8 cellular contexts compared by ENCODE assay signal in the genomic region with DNA sequence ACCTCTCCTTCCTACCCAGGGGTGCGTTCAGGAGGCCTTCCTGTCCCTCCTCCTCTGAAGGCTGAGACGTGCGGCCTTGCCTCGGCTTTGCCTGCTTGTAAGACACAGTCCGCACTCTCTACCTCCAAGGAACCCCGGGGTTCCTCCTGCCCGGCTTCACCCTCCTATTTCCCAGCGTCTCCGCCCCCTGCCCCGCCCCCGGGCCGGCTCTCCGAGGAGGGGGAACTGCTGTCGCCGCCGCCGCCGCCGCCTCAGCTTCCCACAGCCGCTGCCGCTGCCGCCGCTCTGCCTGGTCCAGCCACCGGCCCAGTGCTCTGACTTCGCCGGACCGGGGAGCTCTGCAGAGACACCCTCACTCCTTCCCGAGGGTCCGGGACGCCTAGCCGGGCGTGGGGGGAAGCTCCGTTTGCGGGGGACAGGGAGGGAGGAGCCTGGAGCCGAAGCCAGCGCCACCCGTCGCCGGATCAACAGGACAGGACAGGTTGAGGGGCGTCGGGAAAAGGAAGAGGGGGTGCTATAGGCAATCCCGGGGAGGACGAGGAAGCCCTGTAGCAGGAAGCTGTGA. TPM values are rescaled to one million over a fixed set of nuclear protein-coding genes. Genes with fewer than 3 reads are reported as not detected.
A peak's percentile ranks its signal among the peaks of the same experiment; 100 is the strongest.
DNase-seq lines count a peak whose midpoint lies in the region; ATAC-seq and TF ChIP-seq lines count a peak whose summit lies in the region.

No MANE protein-coding gene starts in this region.

- H2AFZ ChIP-seq in ACC112 (ENCODE audit: low read length, unreplicated experiment), result no peak overlapping the region

- H3K27ac Mint-ChIP-seq in osteocyte (ENCODE audit: unreplicated experiment), result no peak overlapping the region

- H3K4me3 Mint-ChIP-seq in osteocyte (ENCODE audit: unreplicated experiment), result peak overlapping the region; percentile 63

- ATAC-seq in Right ventricle myocardium inferior (peak; percentile 29), aorta (ENCODE audit: low FRiP score) (peak; percentile 17), GM21723 (IDR thresholded peaks at IDR 0.05; ENCODE audit: unreplicated experiment) (no peak)

- peaks cover 43% of the 10 kb centered on the region for H3K4me1 Mint-ChIP-seq in osteocyte (ENCODE audit: unreplicated experiment)

- peak; percentile 80 for DNase-seq in NCI-H748 (lab: John Stamatoyannopoulos, UW; ENCODE audit: unreplicated experiment)
- peak; percentile 35 for DNase-seq in activated gamma-delta T cell treated with Interleukin-2 at 50 U/mL for 16 hours
- peak; percentile 94 for DNase-seq in Right ventricle myocardium inferior (ENCODE audit: missing footprints)
- DNase-seq in osteocyte (ENCODE audit: extremely low spot score, unreplicated experiment), result no peak
- peak; percentile 84 to 90 for DNase-seq in aorta
- DNase-seq in NCI-H524 treated with DMSO at 0.1 percent for 48 hours (lab: John Stamatoyannopoulos, UW), result no peak

- H3K27ac ChIP-seq in ACC112 (ENCODE audit: low read depth, low read length) (no peak overlapping the region), aorta (ENCODE audit: low read depth in 1 of 2, low read length in 2 of 2) (no peak overlapping the region)

- intact Hi-C loops in Right ventricle myocardium inferior (cut with DNase I) (loop anchor here (2.0 to 5.0 kb wide), 2 partner anchors 47 to 149 kb away; partner anchors contain the start of gene POLR2A), aorta (cut with DNase I) (loop anchor here in 1 of 2 donors (10.0 kb wide), 1 partner anchor 83 kb away; the partner anchor contains the start of genes KCTD11 and TMEM95)

- H3K36me3 ChIP-seq in ACC112 (ENCODE audit: insufficient read depth, low read length) (no peaks in the 10 kb centered on the region), aorta (ENCODE audit: control insufficient read depth in 1 of 2, insufficient read depth in 2 of 2, low read length in 1 of 2) (no peaks in the 10 kb centered on the region)

- TF ChIP-seq CTCF in osteocyte (IDR thresholded peaks at IDR 0.05), result no peak

- 43 to 44% methylated on average over 41 to 43 of the region's 43 CpGs for WGBS in aorta, 2 donors

- peaks cover 33% of the 10 kb centered on the region for H3K27me3 Mint-ChIP-seq in osteocyte (ENCODE audit: unreplicated experiment)

- H3K9me3 ChIP-seq in aorta (ENCODE audit: control insufficient read depth, low read length), result no peaks in the 10 kb centered on the region

- H3K4me1 ChIP-seq in ACC112 (ENCODE audit: control insufficient read depth, insufficient read depth, low read length, unreplicated experiment), result peaks cover 9% of the 10 kb centered on the region
- no peaks in the 10 kb centered on the region for H3K4me1 ChIP-seq in aorta (ENCODE audit: control insufficient read depth in 1 of 2, insufficient read depth in 2 of 2, low read length in 2 of 2)

- H3K27me3 ChIP-seq in ACC112 (ENCODE audit: insufficient read depth, low read length), result peaks cover 16% of the 10 kb centered on the region
- H3K27me3 ChIP-seq in aorta (ENCODE audit: control insufficient read depth in 1 of 2, insufficient read depth in 2 of 2, low read length in 1 of 2), result no peaks in the 10 kb centered on the region

- H3K4me3 ChIP-seq in ACC112 (ENCODE audit: low read depth, low read length), result peak overlapping the region; percentile 74
- H3K4me3 ChIP-seq in aorta (ENCODE audit: low read length in 2 of 2), result no peak overlapping the region

- H3K36me3 Mint-ChIP-seq in osteocyte (ENCODE audit: unreplicated experiment), result peaks cover 2% of the 10 kb centered on the region

- H3K79me2 ChIP-seq in ACC112 (ENCODE audit: control insufficient read depth, insufficient read depth, low read length, unreplicated experiment), result no peaks in the 10 kb centered on the region

- H3K9me3 Mint-ChIP-seq in osteocyte (ENCODE audit: unreplicated experiment), result no peaks in the 10 kb centered on the region

RNA-seq across cellular contexts. Expression of gene FGF11, which starts 1.2 kb away (rescaled TPM):
- total RNA-seq in Right ventricle myocardium inferior, result 11.7 TPM
- total RNA-seq in osteocyte, result 1.3 and 1.5 TPM in 2 replicates
- total RNA-seq in aorta, result 1 to 10 TPM; 1.2 to 8.0 TPM
- under 1 TPM in 1 of 2 donors, not detected in 1; 0.54 TPM for polyA plus RNA-seq in aorta

RNA-seq across cellular contexts. Expression of gene TMEM102, which starts 2.9 kb away (rescaled TPM):
- 2.7 TPM for total RNA-seq in Right ventricle myocardium inferior
- total RNA-seq in osteocyte, result 6.4 and 6.7 TPM in 2 replicates
- 1 to 10 TPM; 3.6 to 5.1 TPM for total RNA-seq in aorta
- polyA plus RNA-seq in aorta, result 1 to 10 TPM; 1.8 to 2.7 TPM

RNA-seq across cellular contexts. Expression of gene CHRNB1, which starts 6.7 kb away (rescaled TPM):
- total RNA-seq in Right ventricle myocardium inferior (11.8 TPM), osteocyte (9.3 and 11.0 TPM in 2 replicates), aorta (1 to 10 TPM; 6.2 to 8.8 TPM)
- polyA plus RNA-seq in aorta, result 10 to 100 TPM; 11.6 to 18.3 TPM

RNA-seq across cellular contexts. Expression of gene SPEM3, which starts 9.5 kb away (rescaled TPM):
- total RNA-seq in Right ventricle myocardium inferior (not detected), osteocyte (not detected in 2 replicates), aorta (not detected)
- polyA plus RNA-seq in aorta, result not detected

RNA-seq across cellular contexts. Expression of gene SPEM2, which starts 12.7 kb away (rescaled TPM):
- total RNA-seq in Right ventricle myocardium inferior, result not detected
- total RNA-seq in osteocyte, result not detected in 2 replicates
- not detected for total RNA-seq in aorta
- polyA plus RNA-seq in aorta, result not detected

Comparison
In these comparisons a context has a peak if more than half of its experiments do, and no peak if none do; other contexts are left out.
1. DNase-seq: peak in NCI-H748 (single experiment), activated gamma-delta T cell treated with Interleukin-2 at 50 U/mL for 16 hours (single experiment), Right ventricle myocardium inferior (single experiment) and aorta (2 of 2); none in osteocyte (single experiment) and NCI-H524 treated with DMSO at 0.1 percent for 48 hours (single experiment).